18 cellular contexts compared by ENCODE assay signal in the genomic region with DNA sequence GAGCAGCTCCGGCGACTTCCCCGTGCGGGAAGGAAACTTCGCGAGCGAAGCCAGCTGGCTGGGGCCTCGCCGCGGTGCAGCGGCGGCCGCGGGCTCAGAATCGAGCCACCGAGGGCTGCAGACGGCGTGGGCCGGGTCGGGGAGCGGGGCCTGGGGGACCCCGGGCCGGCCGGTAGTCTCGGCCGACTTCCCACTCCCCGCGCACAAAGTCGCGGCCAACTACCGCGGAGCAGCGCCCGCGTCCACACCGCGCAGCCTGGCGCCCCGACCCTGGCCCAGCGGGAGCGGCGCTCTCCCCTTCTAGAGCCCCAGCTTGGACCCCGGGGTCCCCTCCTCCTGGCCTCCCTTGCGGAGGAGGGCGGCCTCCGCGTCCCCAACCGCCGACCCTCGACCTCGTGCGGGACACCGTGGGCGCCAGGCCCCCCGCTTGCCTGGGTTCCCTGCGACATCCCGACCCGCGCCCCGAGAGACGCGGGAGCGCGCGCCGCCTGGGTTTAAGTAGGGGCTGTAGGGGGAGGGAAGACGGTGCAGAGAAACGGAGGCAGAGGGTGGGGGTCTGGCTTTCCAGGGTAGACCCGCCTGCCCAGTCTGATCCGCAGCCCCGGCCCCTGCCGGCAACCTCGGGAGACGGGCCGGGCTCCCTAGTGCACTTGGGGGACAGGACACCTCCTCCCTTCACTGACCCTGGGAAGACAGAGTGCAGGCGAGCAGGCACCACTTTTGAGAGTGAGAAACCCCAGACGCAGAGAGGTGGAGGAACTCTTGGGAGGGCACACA. TPM values are rescaled to one million over a fixed set of nuclear protein-coding genes. Genes with fewer than 3 reads are reported as not detected.
DNase-seq lines count a peak whose midpoint lies in the region; ATAC-seq lines count a peak whose summit lies in the region.
"Had no signal": no experiment of that assay in that cellular context is flagged by ENCODE, and none has a peak within 500 bp of the region (broad histone marks: within the 10 kb centered on the region; RNA-seq: fewer than 3 reads in every experiment).

No MANE protein-coding gene starts in this region.

- H3K4me1 Mint-ChIP-seq in stimulated activated memory B cell treated with anti-CD40 and anti-IgM and Interleukin-4, amounts not matched to agents 10 μg/mL and 1 μg/mL and 100 μg/mL, for 72 hours: no peaks in the 10 kb centered on the region

- ATAC-seq in stimulated activated memory B cell treated with anti-CD40 and anti-IgM and Interleukin-4, amounts not matched to agents 10 μg/mL and 1 μg/mL and 100 μg/mL, for 72 hours: peak; percentile 10
- no peak for ATAC-seq in HG02763 (IDR thresholded peaks at IDR 0.05; ENCODE audit: unreplicated experiment)
- ATAC-seq: activated CD4-positive, CD25-positive, alpha-beta regulatory T cell treated with anti-CD3 and anti-CD28 coated beads, Interleukin-2, amount 50 U/mL, for 24 hours; effector memory CD8-positive, alpha-beta T cell; T-helper 17 cell had no signal

- no peak overlapping the region for H3K4me3 Mint-ChIP-seq in stimulated activated memory B cell treated with anti-CD40 and anti-IgM and Interleukin-4, amounts not matched to agents 10 μg/mL and 1 μg/mL and 100 μg/mL, for 72 hours
- H3K4me3 Mint-ChIP-seq: effector memory CD8-positive, alpha-beta T cell; stimulated activated naive CD8-positive, alpha-beta T cell treated with anti-CD3 and anti-CD28 coated beads, Interleukin-15, Interleukin-2, amounts not matched to agents 100 ng/mL and 50 ng/mL, for 24 hours; T-helper 17 cell had no signal

- H3K4me3 ChIP-seq in HUES64 (ENCODE audit: low read length): peak overlapping the region; percentile 30

- H3K27ac Mint-ChIP-seq in stimulated activated memory B cell treated with anti-CD40 and anti-IgM and Interleukin-4, amounts not matched to agents 10 μg/mL and 1 μg/mL and 100 μg/mL, for 72 hours: no peak overlapping the region
- H3K27ac Mint-ChIP-seq: effector memory CD8-positive, alpha-beta T cell; stimulated activated naive CD8-positive, alpha-beta T cell treated with anti-CD3 and anti-CD28 coated beads, Interleukin-15, Interleukin-2, amounts not matched to agents 100 ng/mL and 50 ng/mL, for 24 hours; T-helper 17 cell had no signal

- H3K27me3 ChIP-seq in HUES64 (ENCODE audit: insufficient read depth, low read length) (peaks cover 77% of the 10 kb centered on the region), layer of hippocampus (ENCODE audit: control insufficient read depth, insufficient read depth, low read length) (peaks cover 9% of the 10 kb centered on the region)

- no peak overlapping the region for H3K9ac ChIP-seq in HUES64 (ENCODE audit: low read depth, low read length)

- DNase-seq in caudate nucleus (lab: John Stamatoyannopoulos, UW) (no peak), NCI-H1694 treated with DMSO at 0.1 percent for 48 hours (lab: John Stamatoyannopoulos, UW) (no peak), A172 (ENCODE audit: low spot score) (no peak)
- no peak for DNase-seq in stimulated activated CD4-positive, alpha-beta T cell treated with anti-CD3 and anti-CD28 coated beads, Interleukin-15, amount 100 ng/mL, for 24 hours
- DNase-seq: AML-193; effector memory CD8-positive, alpha-beta T cell; midbrain; SHP77 treated with DMSO at 0.1 percent for 48 hours; spleen; T-helper 17 cell had no signal

- H3K36me3 ChIP-seq in HUES64 (ENCODE audit: insufficient read depth, low read length): no peaks in the 10 kb centered on the region
- H3K36me3 ChIP-seq: spleen had no signal

- H3K9me3 Mint-ChIP-seq in stimulated activated memory B cell treated with anti-CD40 and anti-IgM and Interleukin-4, amounts not matched to agents 10 μg/mL and 1 μg/mL and 100 μg/mL, for 72 hours: no peaks in the 10 kb centered on the region
- H3K9me3 Mint-ChIP-seq: effector memory CD8-positive, alpha-beta T cell; stimulated activated naive CD8-positive, alpha-beta T cell treated with anti-CD3 and anti-CD28 coated beads, Interleukin-15, Interleukin-2, amounts not matched to agents 100 ng/mL and 50 ng/mL, for 24 hours had no signal

- peaks cover 17% of the 10 kb centered on the region for H3K4me1 ChIP-seq in HUES64 (ENCODE audit: insufficient read depth, low read length)

- H3K36me3 Mint-ChIP-seq in stimulated activated memory B cell treated with anti-CD40 and anti-IgM and Interleukin-4, amounts not matched to agents 10 μg/mL and 1 μg/mL and 100 μg/mL, for 72 hours: no peaks in the 10 kb centered on the region

- 9% methylated on average over 77 of the region's 77 CpGs for WGBS in HUES64

- no peaks in the 10 kb centered on the region for H3K9me3 ChIP-seq in HUES64 (ENCODE audit: insufficient read depth, low read depth, low read length)
- H3K9me3 ChIP-seq: spleen had no signal

- peaks cover 68% of the 10 kb centered on the region for H3K27me3 Mint-ChIP-seq in stimulated activated memory B cell treated with anti-CD40 and anti-IgM and Interleukin-4, amounts not matched to agents 10 μg/mL and 1 μg/mL and 100 μg/mL, for 72 hours

- H3K27ac ChIP-seq in HUES64 (ENCODE audit: low read depth, low read length) (no peak overlapping the region), caudate nucleus (ENCODE audit: low read depth, low read length) (peak overlapping the region; percentile 58), layer of hippocampus (ENCODE audit: low read depth, low read length) (peak overlapping the region; percentile 83)
- H3K27ac ChIP-seq: spleen had no signal

RNA-seq across cellular contexts. Expression of a gene that starts 4.7 kb away (rescaled TPM):
- 0.60 TPM for polyA plus RNA-seq in HUES64 (2013, experiment 1 of 2)
- 1.4 TPM for polyA plus RNA-seq in HUES64 (2013, experiment 2 of 2)
- 0.84 and 1.5 TPM in 2 replicates for total RNA-seq in A172 (2014; rRNA removed; shearing (Covaris generic))
- total RNA-seq: T-helper 17 cell had no signal

RNA-seq across cellular contexts. Expression of a gene that starts 52.4 kb away (rescaled TPM):
- polyA plus RNA-seq in HUES64 (2013, experiment 1 of 2): not detected
- polyA plus RNA-seq in HUES64 (2013, experiment 2 of 2): not detected
- total RNA-seq in A172 (2014; rRNA removed; shearing (Covaris generic)): not detected in 2 replicates
- total RNA-seq: fibroblast of villous mesenchyme, osteoblast, spleen, T-helper 17 cell had no signal
- polyA plus RNA-seq: spleen had no signal
